8 cellular contexts compared by ENCODE assay signal in the genomic region with DNA sequence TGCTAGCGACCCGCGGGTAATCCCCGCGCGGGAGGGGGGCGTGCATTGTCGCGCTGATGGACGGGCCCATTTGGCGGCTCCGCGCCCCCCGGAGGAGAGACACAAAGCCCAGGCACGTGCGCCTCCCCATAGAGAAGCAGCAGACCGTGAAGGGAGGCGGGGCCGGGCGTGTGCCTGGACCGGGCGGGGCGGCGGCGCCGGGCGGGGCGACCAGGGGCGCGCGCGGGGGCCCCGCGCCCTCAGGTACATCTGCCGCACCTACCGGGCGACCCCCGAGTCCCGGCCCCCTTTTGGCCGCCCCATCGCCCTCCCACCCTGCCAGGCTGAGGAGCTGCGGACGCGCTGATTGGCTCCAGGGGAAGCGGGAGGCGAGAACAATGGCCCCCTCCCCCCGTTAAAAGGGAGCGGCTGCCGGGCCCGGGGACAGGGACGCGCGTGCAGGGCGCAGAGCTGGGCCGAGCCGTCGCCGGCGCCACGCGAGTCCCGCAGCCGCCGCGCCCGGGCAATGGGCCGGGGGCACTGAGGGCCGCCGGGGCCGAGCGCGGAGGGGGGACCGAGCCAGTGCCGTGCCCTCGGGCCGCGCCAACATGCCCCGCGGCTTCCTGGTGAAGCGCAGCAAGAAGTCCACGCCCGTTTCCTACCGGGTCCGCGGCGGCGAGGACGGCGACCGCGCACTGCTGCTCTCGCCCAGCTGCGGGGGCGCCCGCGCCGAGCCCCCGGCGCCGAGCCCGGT. TPM values are rescaled to one million over a fixed set of nuclear protein-coding genes. Genes with fewer than 3 reads are reported as not detected.
A peak's percentile ranks its signal among the peaks of the same experiment; 100 is the strongest.
DNase-seq lines count a peak whose midpoint lies in the region; ATAC-seq and TF ChIP-seq lines count a peak whose summit lies in the region.

INSM1 (plus strand) TSS at position 424 of the 733 bp plus-strand sequence; CDS start at position 588, 164 bp downstream.

- intact Hi-C loops in activated CD4-positive, alpha-beta T cell treated with anti-CD3 and anti-CD28 coated beads for 36 hours (cut with DNase I, micrococcal nuclease), result loop anchor here (2.0 to 10.0 kb wide), 7 partner anchors 119 to 1147 kb away; partner anchors contain the start of genes LINC00237 (in 1 of the 2), NKX2-2 (in 1 of the 2), RALGAPA2 (in 1 of the 2) and XRN2 (in 1 of the 2)

- ATAC-seq in activated CD4-positive, alpha-beta T cell treated with anti-CD3 and anti-CD28 coated beads for 36 hours, result peak; percentile 52
- ATAC-seq in GM19035 (IDR thresholded peaks at IDR 0.05; ENCODE audit: unreplicated experiment) (no peak), GM18870 (IDR thresholded peaks at IDR 0.05; ENCODE audit: unreplicated experiment) (no peak)

- H3K36me3 Mint-ChIP-seq in activated CD4-positive, alpha-beta T cell treated with anti-CD3 and anti-CD28 coated beads for 36 hours (ENCODE audit: low read depth), result peaks cover 5% of the 10 kb centered on the region
- H3K36me3 Mint-ChIP-seq in brain (peaks cover 21% of the 10 kb centered on the region), nephron (ENCODE audit: low read depth) (no peaks in the 10 kb centered on the region)

- CTCF ChIA-PET in activated CD4-positive, alpha-beta T cell treated with anti-CD3 and anti-CD28 coated beads for 36 hours (lab: Charles Lee), result interaction anchor here (0.7 to 1.0 kb wide), 2 partner anchors 8 to 1059 kb away, joined by 3 to 4 read pairs; no protein-coding TSS in a partner anchor

- H3K27ac Mint-ChIP-seq in activated CD4-positive, alpha-beta T cell treated with anti-CD3 and anti-CD28 coated beads for 36 hours, result no peak within 1 kb of the TSS
- H3K27ac Mint-ChIP-seq in brain, result peak within 1 kb of the TSS; percentile 78 to 99 (median 97)
- H3K27ac Mint-ChIP-seq in nephron, result no peak within 1 kb of the TSS

- TF ChIP-seq CTCF in brain (conservative IDR thresholded peaks at IDR 0.05) (no peak), nephron (IDR thresholded peaks at IDR 0.05; ENCODE audit: unreplicated experiment in 3 of 3) (no peak)

- POLR2A ChIA-PET in activated CD4-positive, alpha-beta T cell treated with anti-CD3 and anti-CD28 coated beads for 36 hours (lab: Charles Lee), result interaction anchor here (1.4 kb wide), 1 partner anchor 130 kb away, joined by 3 read pairs; no protein-coding TSS in a partner anchor

- DNase-seq in activated CD4-positive, alpha-beta T cell treated with anti-CD3 and anti-CD28 coated beads for 36 hours, result peak; percentile 62
- no peak for DNase-seq in activated CD4-positive, alpha-beta T cell treated with anti-CD3 and anti-CD28 coated beads for 4 hours
- peak; percentile 94 for DNase-seq in NCI-H2227 (lab: John Stamatoyannopoulos, UW; ENCODE audit: unreplicated experiment)
- no peak for DNase-seq in KBM-7

- H3K9me3 Mint-ChIP-seq in activated CD4-positive, alpha-beta T cell treated with anti-CD3 and anti-CD28 coated beads for 36 hours (ENCODE audit: low read depth), result no peaks in the 10 kb centered on the region
- peaks cover 0 to 10% (median 0%) of the 10 kb centered on the region in 5 experiments for H3K9me3 Mint-ChIP-seq in brain
- H3K9me3 Mint-ChIP-seq in nephron, result peaks cover 4% of the 10 kb centered on the region

- peaks cover 60% of the 10 kb centered on the region for H3K27me3 Mint-ChIP-seq in activated CD4-positive, alpha-beta T cell treated with anti-CD3 and anti-CD28 coated beads for 36 hours
- H3K27me3 Mint-ChIP-seq in brain, result peaks cover 75% of the 10 kb centered on the region
- peaks cover 84% of the 10 kb centered on the region for H3K27me3 Mint-ChIP-seq in nephron (ENCODE audit: low read depth)

- peak within 1 kb of the TSS; percentile 66 for H3K4me3 Mint-ChIP-seq in activated CD4-positive, alpha-beta T cell treated with anti-CD3 and anti-CD28 coated beads for 36 hours
- peak within 1 kb of the TSS; percentile 85 to 96 (median 90) for H3K4me3 Mint-ChIP-seq in brain
- H3K4me3 Mint-ChIP-seq in nephron, result peak within 1 kb of the TSS; percentile 71 to 78 (median 74)

- H3K4me1 Mint-ChIP-seq in activated CD4-positive, alpha-beta T cell treated with anti-CD3 and anti-CD28 coated beads for 36 hours, result peaks cover 26% of the 10 kb centered on the region
- H3K4me1 Mint-ChIP-seq in brain (peaks cover 60% of the 10 kb centered on the region), nephron (peaks cover 22% of the 10 kb centered on the region)

- in situ Hi-C loops in KBM-7 (cut with MboI; ENCODE audit: low pct_unique_long_range_greater_than_20kb, low sequenced_read_pairs), result no loop called here

RNA-seq across cellular contexts. Expression of gene INSM1, which starts in this region (rescaled TPM):
- total RNA-seq in activated CD4-positive, alpha-beta T cell treated with anti-CD3 and anti-CD28 coated beads for 36 hours, result 1 to 10 TPM; 6.1 to 6.8 TPM
- 321 TPM for polyA plus RNA-seq in brain (ENCODE audit: insufficient read depth, low read depth, low replicate concordance)

Comparison
In these comparisons a context has a peak if more than half of its experiments do, and no peak if none do; other contexts are left out.
1. DNase-seq: peak in activated CD4-positive, alpha-beta T cell treated with anti-CD3 and anti-CD28 coated beads for 36 hours (single experiment) and NCI-H2227 (single experiment); none in activated CD4-positive, alpha-beta T cell treated with anti-CD3 and anti-CD28 coated beads for 4 hours (0 of 2) and KBM-7 (single experiment).
2. H3K27ac Mint-ChIP-seq: peak in brain (5 of 5); none in activated CD4-positive, alpha-beta T cell treated with anti-CD3 and anti-CD28 coated beads for 36 hours (single experiment) and nephron (0 of 3).
3. Peak in every context shown above with its lines, with median percentiles within 50 percentile points of each other: H3K4me3 Mint-ChIP-seq.